In genomic region chr1:84668185-84668584, GRCh38 we compare ENCODE assay signal across 1 cellular context.
A peak's percentile ranks its signal among the peaks of the same experiment; 100 is the strongest.
TF ChIP-seq lines count a peak whose summit lies in the region.

No MANE protein-coding gene starts in this region.

TF ChIP-seq in GM12878, 131 proteins besides CTCF, POLR2A, EP300 and RAD21:
- TF ChIP-seq SMC3 (IDR thresholded peaks at IDR 0.05; ENCODE audit: borderline replicate concordance, low read length) = peak; percentile 42; the same call in 1 of the 2 replicates
- TF ChIP-seq, protein P1, sequence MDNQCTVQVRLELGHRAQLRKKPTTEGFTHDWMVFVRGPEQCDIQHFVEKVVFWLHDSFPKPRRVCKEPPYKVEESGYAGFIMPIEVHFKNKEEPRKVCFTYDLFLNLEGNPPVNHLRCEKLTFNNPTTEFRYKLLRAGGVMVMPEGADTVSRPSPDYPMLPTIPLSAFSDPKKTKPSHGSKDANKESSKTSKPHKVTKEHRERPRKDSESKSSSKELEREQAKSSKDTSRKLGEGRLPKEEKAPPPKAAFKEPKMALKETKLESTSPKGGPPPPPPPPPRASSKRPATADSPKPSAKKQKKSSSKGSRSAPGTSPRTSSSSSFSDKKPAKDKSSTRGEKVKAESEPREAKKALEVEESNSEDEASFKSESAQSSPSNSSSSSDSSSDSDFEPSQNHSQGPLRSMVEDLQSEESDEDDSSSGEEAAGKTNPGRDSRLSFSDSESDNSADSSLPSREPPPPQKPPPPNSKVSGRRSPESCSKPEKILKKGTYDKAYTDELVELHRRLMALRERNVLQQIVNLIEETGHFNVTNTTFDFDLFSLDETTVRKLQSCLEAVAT (IDR thresholded peaks at IDR 0.05) = no peak
- TF ChIP-seq ZNF217 (IDR thresholded peaks at IDR 0.05) = no peak
